ENCODE assay signal across 11 cellular contexts in genomic region chr10:46418283-46418682, GRCh38. TPM values are rescaled to one million over a fixed set of nuclear protein-coding genes. Genes with fewer than 3 reads are reported as not detected.
"Had no signal": no experiment of that assay in that cellular context is flagged by ENCODE, and none has a peak within 500 bp of the region (broad histone marks: within the 10 kb centered on the region; RNA-seq: fewer than 3 reads in every experiment).

No MANE protein-coding gene starts in this region.

RNA-seq across cellular contexts. Expression of gene ANXA8L1, which starts 42.7 kb away (rescaled TPM):
- total RNA-seq: activated CD4-positive, alpha-beta T cell treated with anti-CD3 and anti-CD28 coated beads, Interleukin-2, amount 10 ng/mL, durations not matched to agents 24 days and 14 days; activated CD8-positive, alpha-beta memory T cell treated with anti-CD3 and anti-CD28 coated beads for 36 hours; activated CD8-positive, alpha-beta T cell treated with anti-CD3 and anti-CD28 coated beads for 36 hours; activated naive CD8-positive, alpha-beta T cell treated with anti-CD3 and anti-CD28 coated beads for 36 hours; activated T-helper 17 cell treated with anti-CD3 and anti-CD28 coated beads, Interleukin-2, amount 50 U/mL, for 72 hours; aorta; LHCN-M2; PC-3; Peyer's patch had no signal

RNA-seq across cellular contexts. Expression of gene NPY4R, which starts 47.5 kb away (rescaled TPM):
- total RNA-seq: activated CD4-positive, alpha-beta T cell treated with anti-CD3 and anti-CD28 coated beads, Interleukin-2, amount 10 ng/mL, durations not matched to agents 24 days and 14 days; activated CD8-positive, alpha-beta memory T cell treated with anti-CD3 and anti-CD28 coated beads for 36 hours; activated CD8-positive, alpha-beta T cell treated with anti-CD3 and anti-CD28 coated beads for 36 hours; activated naive CD8-positive, alpha-beta T cell treated with anti-CD3 and anti-CD28 coated beads for 36 hours; activated T-cell treated with anti-CD3 and anti-CD28 coated beads, Interleukin-2, amount 50 U/mL, for 72 hours; activated T-helper 17 cell treated with anti-CD3 and anti-CD28 coated beads, Interleukin-2, amount 50 U/mL, for 72 hours; aorta; LHCN-M2; PC-3; Right ventricle myocardium inferior had no signal
- polyA plus RNA-seq: aorta had no signal
